ENCODE assay signal across 2 cellular contexts in genomic region chr3:123802007-123802630, GRCh38.
TF ChIP-seq lines count a peak whose summit lies in the region.

No MANE protein-coding gene starts in this region.

TF ChIP-seq in SK-N-SH treated with all-trans-retinoic acid at 6 μM for 48 hours, 23 proteins besides CTCF, POLR2A, EP300 and RAD21:
- no peak for TF ChIP-seq CREB5 (CRISPR knock-in tag; IDR thresholded peaks at IDR 0.05; ENCODE audit: low read depth)
- peak; percentile 34; the same call in 1 of the 2 replicates for TF ChIP-seq ZNF70 (CRISPR knock-in tag; IDR thresholded peaks at IDR 0.05)

TF ChIP-seq in SK-N-SH, 30 proteins besides CTCF, POLR2A, EP300 and RAD21:
- TF ChIP-seq MEF2A (IDR thresholded peaks at IDR 0.05; ENCODE audit: borderline replicate concordance, low read depth) (no peak), SMC3 (IDR thresholded peaks at IDR 0.05; ENCODE audit: low read depth, low read length) (no peak), TCF12 (IDR thresholded peaks at IDR 0.05) (no peak)
